In genomic region chr17:6712058-6712853, GRCh38 we compare ENCODE assay signal across 10 cellular contexts. TPM values are rescaled to one million over a fixed set of nuclear protein-coding genes. Genes with fewer than 3 reads are reported as not detected.
DNase-seq lines count a peak whose midpoint lies in the region; ATAC-seq, FAIRE-seq and TF ChIP-seq lines count a peak whose summit lies in the region.
"Had no signal": no experiment of that assay in that cellular context is flagged by ENCODE, and none has a peak within 500 bp of the region (broad histone marks: within the 10 kb centered on the region; RNA-seq: fewer than 3 reads in every experiment).

No MANE protein-coding gene starts in this region.

- H3K9me3 ChIP-seq in left ventricle myocardium inferior (replicated peaks) (peaks cover 30% of the 10 kb centered on the region), aorta (ENCODE audit: control insufficient read depth, low read length) (peaks cover 5% of the 10 kb centered on the region)
- H3K9me3 ChIP-seq: Caco-2, SJCRH30 had no signal

- FAIRE-seq in urothelium cell line (lab: Jason Lieb, UNC): no peak

- DNase-seq in left ventricle myocardium inferior (no peak), left ventricle myocardium superior (no peak), astrocyte of the spinal cord (ENCODE audit: low read depth, low spot score) (peak; percentile 19), kidney tubule cell (ENCODE audit: low spot score) (peak; percentile 70), urothelium cell line (ENCODE audit: low spot score) (peak; percentile 65), aorta (no peak), SHP77 (lab: John Stamatoyannopoulos, UW) (no peak)
- DNase-seq: SJCRH30 had no signal

- intact Hi-C loops in left ventricle myocardium inferior (cut with micrococcal nuclease) (no loop called here), left ventricle myocardium superior (cut with micrococcal nuclease) (no loop called here), aorta (cut with DNase I) (no loop called here)

- H3K4me3 ChIP-seq in left ventricle myocardium inferior (peak overlapping the region; percentile 58), astrocyte of the spinal cord (ENCODE audit: low read depth, low read length) (no peak overlapping the region), aorta (ENCODE audit: low read length in 2 of 2) (no peak overlapping the region)
- H3K4me3 ChIP-seq: SJCRH30 had no signal

- in situ Hi-C loops in astrocyte of the spinal cord (cut with HindIII; ENCODE audit: low sequenced_read_pairs): no loop called here

- H3K27ac ChIP-seq in left ventricle myocardium inferior (replicated peaks) (no peak overlapping the region), aorta (ENCODE audit: low read depth in 1 of 2, low read length in 2 of 2) (no peak overlapping the region)
- H3K27ac ChIP-seq: SJCRH30 had no signal

- H3K36me3 ChIP-seq in left ventricle myocardium inferior: no peaks in the 10 kb centered on the region
- no peaks in the 10 kb centered on the region for H3K36me3 ChIP-seq in aorta (ENCODE audit: control insufficient read depth in 1 of 2, insufficient read depth in 2 of 2, low read length in 1 of 2)
- H3K36me3 ChIP-seq: SJCRH30 had no signal

- TF ChIP-seq CTCF in left ventricle myocardium inferior (IDR thresholded peaks at IDR 0.05; ENCODE audit: borderline replicate concordance) (no peak), astrocyte of the spinal cord (IDR thresholded peaks at IDR 0.05; ENCODE audit: low read depth, low read length) (no peak)

- H3K27me3 ChIP-seq in left ventricle myocardium inferior (ENCODE audit: low read depth) (peaks cover 96% of the 10 kb centered on the region), aorta (ENCODE audit: control insufficient read depth in 1 of 2, insufficient read depth in 2 of 2, low read length in 1 of 2) (no peaks in the 10 kb centered on the region)
- H3K27me3 ChIP-seq: SJCRH30 had no signal

- 16 to 19% methylated on average over 11 of the region's 11 CpGs for WGBS in aorta, 2 donors

- H3K4me1 ChIP-seq in left ventricle myocardium inferior: peaks cover 19% of the 10 kb centered on the region
- H3K4me1 ChIP-seq in aorta (ENCODE audit: control insufficient read depth in 1 of 2, insufficient read depth in 2 of 2, low read length in 2 of 2): no peaks in the 10 kb centered on the region
- H3K4me1 ChIP-seq: Caco-2, SJCRH30 had no signal

- ATAC-seq in left ventricle myocardium superior (no peak), aorta (ENCODE audit: low FRiP score) (no peak), GM18519 (IDR thresholded peaks at IDR 0.05; ENCODE audit: low FRiP score, unreplicated experiment) (no peak)

RNA-seq across cellular contexts. Expression of gene SLC13A5, which starts 0.9 kb away (rescaled TPM):
- total RNA-seq in left ventricle myocardium inferior (not detected), left ventricle myocardium superior (not detected), aorta (under 1 TPM; 0.10 to 0.36 TPM)
- not detected for polyA plus RNA-seq in aorta
- total RNA-seq: SJCRH30 had no signal

RNA-seq across cellular contexts. Expression of gene XAF1, which starts 43.6 kb away (rescaled TPM):
- total RNA-seq in left ventricle myocardium inferior (18.6 TPM), left ventricle myocardium superior (18.7 TPM), aorta (100 to 1,000 TPM in 1 of 2 donors, 10 to 100 TPM in 1; 74.8 to 108 TPM)
- 10 to 100 TPM in 1 of 2 donors, 1 to 10 TPM in 1; 4.5 to 56.8 TPM for polyA plus RNA-seq in aorta

Comparison
In these comparisons a context has a peak if more than half of its experiments do, and no peak if none do; other contexts are left out.
1. DNase-seq: peak in astrocyte of the spinal cord (single experiment), kidney tubule cell (single experiment) and urothelium cell line (single experiment); none in left ventricle myocardium inferior (single experiment), left ventricle myocardium superior (single experiment), aorta (0 of 2) and SHP77 (0 of 2).